ENCODE assay signal across 1 cellular context in the genomic region with DNA sequence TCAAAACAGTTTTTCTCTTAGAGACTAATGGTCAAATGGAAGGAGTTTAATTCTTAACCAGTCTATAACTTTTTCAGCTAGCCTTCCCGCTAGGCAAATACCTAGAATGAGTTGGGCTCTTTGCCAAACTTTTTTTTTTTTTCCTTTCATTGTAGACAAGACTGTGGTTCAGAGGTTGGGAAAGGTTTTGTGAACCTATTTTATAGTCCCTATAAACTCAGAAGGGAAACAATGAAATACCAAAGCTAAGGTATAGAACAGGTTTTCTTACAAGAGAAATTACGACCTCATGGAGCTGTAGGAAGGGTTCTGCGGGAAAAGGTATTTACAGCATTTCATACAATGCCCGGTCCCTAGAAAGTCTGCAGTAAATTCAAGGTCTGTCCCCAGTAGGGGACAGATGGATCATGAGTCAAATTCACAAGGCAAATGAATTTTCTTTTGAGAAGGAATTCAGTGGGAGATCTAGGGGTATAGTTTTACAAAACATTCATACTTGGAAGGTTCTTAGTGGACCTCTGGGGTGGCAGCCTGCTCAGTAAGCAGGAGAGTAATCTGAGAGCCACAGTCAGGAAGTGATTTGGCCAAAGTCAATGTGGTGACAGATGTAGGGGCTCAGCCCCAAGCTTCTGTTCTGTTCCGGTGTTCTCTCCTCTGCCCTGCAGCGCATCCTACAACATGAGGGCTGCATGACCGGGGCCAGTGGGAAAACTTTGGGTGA.
TF ChIP-seq lines count a peak whose summit lies in the region.

No MANE protein-coding gene starts in this region.

TF ChIP-seq in HepG2, 621 proteins besides CTCF, POLR2A, EP300 and RAD21 (continued from another document and continues in another):
- TF ChIP-seq, protein P1, sequence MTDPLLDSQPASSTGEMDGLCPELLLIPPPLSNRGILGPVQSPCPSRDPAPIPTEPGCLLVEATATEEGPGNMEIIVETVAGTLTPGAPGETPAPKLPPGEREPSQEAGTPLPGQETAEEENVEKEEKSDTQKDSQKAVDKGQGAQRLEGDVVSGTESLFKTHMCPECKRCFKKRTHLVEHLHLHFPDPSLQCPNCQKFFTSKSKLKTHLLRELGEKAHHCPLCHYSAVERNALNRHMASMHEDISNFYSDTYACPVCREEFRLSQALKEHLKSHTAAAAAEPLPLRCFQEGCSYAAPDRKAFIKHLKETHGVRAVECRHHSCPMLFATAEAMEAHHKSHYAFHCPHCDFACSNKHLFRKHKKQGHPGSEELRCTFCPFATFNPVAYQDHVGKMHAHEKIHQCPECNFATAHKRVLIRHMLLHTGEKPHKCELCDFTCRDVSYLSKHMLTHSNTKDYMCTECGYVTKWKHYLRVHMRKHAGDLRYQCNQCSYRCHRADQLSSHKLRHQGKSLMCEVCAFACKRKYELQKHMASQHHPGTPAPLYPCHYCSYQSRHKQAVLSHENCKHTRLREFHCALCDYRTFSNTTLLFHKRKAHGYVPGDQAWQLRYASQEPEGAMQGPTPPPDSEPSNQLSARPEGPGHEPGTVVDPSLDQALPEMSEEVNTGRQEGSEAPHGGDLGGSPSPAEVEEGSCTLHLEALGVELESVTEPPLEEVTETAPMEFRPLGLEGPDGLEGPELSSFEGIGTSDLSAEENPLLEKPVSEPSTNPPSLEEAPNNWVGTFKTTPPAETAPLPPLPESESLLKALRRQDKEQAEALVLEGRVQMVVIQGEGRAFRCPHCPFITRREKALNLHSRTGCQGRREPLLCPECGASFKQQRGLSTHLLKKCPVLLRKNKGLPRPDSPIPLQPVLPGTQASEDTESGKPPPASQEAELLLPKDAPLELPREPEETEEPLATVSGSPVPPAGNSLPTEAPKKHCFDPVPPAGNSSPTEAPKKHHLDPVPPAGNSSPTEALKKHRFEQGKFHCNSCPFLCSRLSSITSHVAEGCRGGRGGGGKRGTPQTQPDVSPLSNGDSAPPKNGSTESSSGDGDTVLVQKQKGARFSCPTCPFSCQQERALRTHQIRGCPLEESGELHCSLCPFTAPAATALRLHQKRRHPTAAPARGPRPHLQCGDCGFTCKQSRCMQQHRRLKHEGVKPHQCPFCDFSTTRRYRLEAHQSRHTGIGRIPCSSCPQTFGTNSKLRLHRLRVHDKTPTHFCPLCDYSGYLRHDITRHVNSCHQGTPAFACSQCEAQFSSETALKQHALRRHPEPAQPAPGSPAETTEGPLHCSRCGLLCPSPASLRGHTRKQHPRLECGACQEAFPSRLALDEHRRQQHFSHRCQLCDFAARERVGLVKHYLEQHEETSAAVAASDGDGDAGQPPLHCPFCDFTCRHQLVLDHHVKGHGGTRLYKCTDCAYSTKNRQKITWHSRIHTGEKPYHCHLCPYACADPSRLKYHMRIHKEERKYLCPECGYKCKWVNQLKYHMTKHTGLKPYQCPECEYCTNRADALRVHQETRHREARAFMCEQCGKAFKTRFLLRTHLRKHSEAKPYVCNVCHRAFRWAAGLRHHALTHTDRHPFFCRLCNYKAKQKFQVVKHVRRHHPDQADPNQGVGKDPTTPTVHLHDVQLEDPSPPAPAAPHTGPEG (CRISPR knock-in tag; IDR thresholded peaks at IDR 0.05) = no peak
- TF ChIP-seq ZNF850 (CRISPR knock-in tag; conservative IDR thresholded peaks at IDR 0.05) (no peak), HNRNPLL (IDR thresholded peaks at IDR 0.05; ENCODE audit: low read depth, low read length, poor library complexity, severe bottlenecking) (no peak), PHF21A (CRISPR knock-in tag; IDR thresholded peaks at IDR 0.05) (peak; percentile 46; the same call in 1 of the 2 replicates), GLI4 (CRISPR knock-in tag; IDR thresholded peaks at IDR 0.05; ENCODE audit: borderline replicate concordance) (no peak), GZF1 (CRISPR knock-in tag; IDR thresholded peaks at IDR 0.05) (peak; percentile 42; the same call in 1 of the 2 replicates), ZFP1 (CRISPR knock-in tag; IDR thresholded peaks at IDR 0.05) (no peak), ZFP36L1 (CRISPR knock-in tag; IDR thresholded peaks at IDR 0.05) (no peak), NFIC (IDR thresholded peaks at IDR 0.05; ENCODE audit: low read length) (peak; percentile 92), ZNF138 (CRISPR knock-in tag; IDR thresholded peaks at IDR 0.05; ENCODE audit: low read depth) (no peak), SRSF4 (IDR thresholded peaks at IDR 0.05; ENCODE audit: low read depth, low read length, poor library complexity, severe bottlenecking) (no peak), CREB1 (IDR thresholded peaks at IDR 0.05) (no peak), CREB1 (CRISPR knock-in tag; IDR thresholded peaks at IDR 0.05) (peak; percentile 32; the same call in 1 of the 2 replicates), GATAD2A (CRISPR knock-in tag; IDR thresholded peaks at IDR 0.05) (peak; percentile 14), ZMYM4 (CRISPR knock-in tag; IDR thresholded peaks at IDR 0.05) (no peak), ZNF557 (CRISPR knock-in tag; IDR thresholded peaks at IDR 0.05) (no peak), HHEX (CRISPR knock-in tag; IDR thresholded peaks at IDR 0.05) (no peak), ZNF83 (CRISPR knock-in tag; IDR thresholded peaks at IDR 0.05; ENCODE audit: borderline replicate concordance) (no peak), MXD4 (CRISPR knock-in tag; IDR thresholded peaks at IDR 0.05) (0 out of 2 replicates have a peak, but pooled peaks have one; percentile 20), ATF7-NPFF (CRISPR knock-in tag; IDR thresholded peaks at IDR 0.05; ENCODE audit: low read depth) (no peak), PHB2 (IDR thresholded peaks at IDR 0.05; ENCODE audit: partially characterized antibody) (no peak), ZFP36 (IDR thresholded peaks at IDR 0.05; ENCODE audit: borderline replicate concordance, low read depth, low read length, partially characterized antibody) (no peak), SOX5 (CRISPR knock-in tag; IDR thresholded peaks at IDR 0.05; ENCODE audit: borderline replicate concordance) (no peak; the same call in 1 of the 2 replicates), ZNF782 (CRISPR knock-in tag; IDR thresholded peaks at IDR 0.05; ENCODE audit: borderline replicate concordance) (no peak), ZNF224 (CRISPR knock-in tag; IDR thresholded peaks at IDR 0.05) (0 out of 2 replicates have a peak, but pooled peaks have one; percentile 62), EEA1 (CRISPR knock-in tag; IDR thresholded peaks at IDR 0.05; ENCODE audit: borderline replicate concordance) (no peak), ZMYM2 (CRISPR knock-in tag; IDR thresholded peaks at IDR 0.05) (no peak), ZNF3 (CRISPR knock-in tag; IDR thresholded peaks at IDR 0.05) (no peak), TBX2 (CRISPR knock-in tag; IDR thresholded peaks at IDR 0.05; ENCODE audit: borderline replicate concordance) (peak; percentile 51; the same call in 1 of the 2 replicates), MEIS2 (CRISPR knock-in tag; IDR thresholded peaks at IDR 0.05) (no peak), FOXO1 (CRISPR knock-in tag; IDR thresholded peaks at IDR 0.05) (no peak), RXRB (CRISPR knock-in tag; IDR thresholded peaks at IDR 0.05; ENCODE audit: borderline replicate concordance) (peak; percentile 15; the same call in 1 of the 2 replicates), ZNF672 (CRISPR knock-in tag; IDR thresholded peaks at IDR 0.05) (no peak), MYNN (CRISPR knock-in tag; IDR thresholded peaks at IDR 0.05; ENCODE audit: low read depth) (no peak), POLR2G (IDR thresholded peaks at IDR 0.05; ENCODE audit: low read depth, low read length) (no peak), ZFP37 (CRISPR knock-in tag; IDR thresholded peaks at IDR 0.05; ENCODE audit: borderline replicate concordance) (no peak), ZMAT3 (CRISPR knock-in tag; conservative IDR thresholded peaks at IDR 0.05) (no peak), ZNF20 (CRISPR knock-in tag; IDR thresholded peaks at IDR 0.05) (0 out of 2 replicates have a peak, but pooled peaks have one; percentile 45), GTF3A (CRISPR knock-in tag; conservative IDR thresholded peaks at IDR 0.05) (no peak), ZSCAN25 (CRISPR knock-in tag; IDR thresholded peaks at IDR 0.05) (peak; percentile 86), KDM5B (CRISPR knock-in tag; IDR thresholded peaks at IDR 0.05; ENCODE audit: borderline replicate concordance) (no peak), SMARCC2 (IDR thresholded peaks at IDR 0.05) (no peak), ISX (CRISPR knock-in tag; conservative IDR thresholded peaks at IDR 0.05) (no peak)
- TF ChIP-seq, protein P2, sequence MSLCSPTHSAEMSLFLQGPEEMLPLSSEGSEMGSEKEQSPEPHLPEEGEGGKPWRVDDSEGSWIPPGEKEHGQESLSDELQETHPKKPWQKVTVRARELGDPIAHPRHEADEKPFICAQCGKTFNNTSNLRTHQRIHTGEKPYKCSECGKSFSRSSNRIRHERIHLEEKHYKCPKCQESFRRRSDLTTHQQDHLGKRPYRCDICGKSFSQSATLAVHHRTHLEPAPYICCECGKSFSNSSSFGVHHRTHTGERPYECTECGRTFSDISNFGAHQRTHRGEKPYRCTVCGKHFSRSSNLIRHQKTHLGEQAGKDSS (CRISPR knock-in tag; IDR thresholded peaks at IDR 0.05; ENCODE audit: borderline replicate concordance, low read depth) = peak; percentile 29; the same call in 1 of the 2 replicates
- TF ChIP-seq, protein P3, sequence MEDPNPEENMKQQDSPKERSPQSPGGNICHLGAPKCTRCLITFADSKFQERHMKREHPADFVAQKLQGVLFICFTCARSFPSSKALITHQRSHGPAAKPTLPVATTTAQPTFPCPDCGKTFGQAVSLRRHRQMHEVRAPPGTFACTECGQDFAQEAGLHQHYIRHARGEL (CRISPR knock-in tag; IDR thresholded peaks at IDR 0.05) = no peak
- TF ChIP-seq, protein P4, sequence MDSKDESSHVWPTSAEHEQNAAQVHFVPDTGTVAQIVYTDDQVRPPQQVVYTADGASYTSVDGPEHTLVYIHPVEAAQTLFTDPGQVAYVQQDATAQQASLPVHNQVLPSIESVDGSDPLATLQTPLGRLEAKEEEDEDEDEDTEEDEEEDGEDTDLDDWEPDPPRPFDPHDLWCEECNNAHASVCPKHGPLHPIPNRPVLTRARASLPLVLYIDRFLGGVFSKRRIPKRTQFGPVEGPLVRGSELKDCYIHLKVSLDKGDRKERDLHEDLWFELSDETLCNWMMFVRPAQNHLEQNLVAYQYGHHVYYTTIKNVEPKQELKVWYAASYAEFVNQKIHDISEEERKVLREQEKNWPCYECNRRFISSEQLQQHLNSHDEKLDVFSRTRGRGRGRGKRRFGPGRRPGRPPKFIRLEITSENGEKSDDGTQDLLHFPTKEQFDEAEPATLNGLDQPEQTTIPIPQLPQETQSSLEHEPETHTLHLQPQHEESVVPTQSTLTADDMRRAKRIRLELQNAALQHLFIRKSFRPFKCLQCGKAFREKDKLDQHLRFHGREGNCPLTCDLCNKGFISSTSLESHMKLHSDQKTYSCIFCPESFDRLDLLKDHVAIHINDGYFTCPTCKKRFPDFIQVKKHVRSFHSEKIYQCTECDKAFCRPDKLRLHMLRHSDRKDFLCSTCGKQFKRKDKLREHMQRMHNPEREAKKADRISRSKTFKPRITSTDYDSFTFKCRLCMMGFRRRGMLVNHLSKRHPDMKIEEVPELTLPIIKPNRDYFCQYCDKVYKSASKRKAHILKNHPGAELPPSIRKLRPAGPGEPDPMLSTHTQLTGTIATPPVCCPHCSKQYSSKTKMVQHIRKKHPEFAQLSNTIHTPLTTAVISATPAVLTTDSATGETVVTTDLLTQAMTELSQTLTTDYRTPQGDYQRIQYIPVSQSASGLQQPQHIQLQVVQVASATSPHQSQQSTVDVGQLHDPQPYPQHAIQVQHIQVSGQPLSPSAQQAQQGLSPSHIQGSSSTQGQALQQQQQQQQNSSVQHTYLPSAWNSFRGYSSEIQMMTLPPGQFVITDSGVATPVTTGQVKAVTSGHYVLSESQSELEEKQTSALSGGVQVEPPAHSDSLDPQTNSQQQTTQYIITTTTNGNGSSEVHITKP (CRISPR knock-in tag; IDR thresholded peaks at IDR 0.05; ENCODE audit: low read depth) = no peak
- TF ChIP-seq, protein P5, sequence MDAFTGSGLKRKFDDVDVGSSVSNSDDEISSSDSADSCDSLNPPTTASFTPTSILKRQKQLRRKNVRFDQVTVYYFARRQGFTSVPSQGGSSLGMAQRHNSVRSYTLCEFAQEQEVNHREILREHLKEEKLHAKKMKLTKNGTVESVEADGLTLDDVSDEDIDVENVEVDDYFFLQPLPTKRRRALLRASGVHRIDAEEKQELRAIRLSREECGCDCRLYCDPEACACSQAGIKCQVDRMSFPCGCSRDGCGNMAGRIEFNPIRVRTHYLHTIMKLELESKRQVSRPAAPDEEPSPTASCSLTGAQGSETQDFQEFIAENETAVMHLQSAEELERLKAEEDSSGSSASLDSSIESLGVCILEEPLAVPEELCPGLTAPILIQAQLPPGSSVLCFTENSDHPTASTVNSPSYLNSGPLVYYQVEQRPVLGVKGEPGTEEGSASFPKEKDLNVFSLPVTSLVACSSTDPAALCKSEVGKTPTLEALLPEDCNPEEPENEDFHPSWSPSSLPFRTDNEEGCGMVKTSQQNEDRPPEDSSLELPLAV (CRISPR knock-in tag; conservative IDR thresholded peaks at IDR 0.05; ENCODE audit: low read depth) = no peak
- TF ChIP-seq, protein P6, sequence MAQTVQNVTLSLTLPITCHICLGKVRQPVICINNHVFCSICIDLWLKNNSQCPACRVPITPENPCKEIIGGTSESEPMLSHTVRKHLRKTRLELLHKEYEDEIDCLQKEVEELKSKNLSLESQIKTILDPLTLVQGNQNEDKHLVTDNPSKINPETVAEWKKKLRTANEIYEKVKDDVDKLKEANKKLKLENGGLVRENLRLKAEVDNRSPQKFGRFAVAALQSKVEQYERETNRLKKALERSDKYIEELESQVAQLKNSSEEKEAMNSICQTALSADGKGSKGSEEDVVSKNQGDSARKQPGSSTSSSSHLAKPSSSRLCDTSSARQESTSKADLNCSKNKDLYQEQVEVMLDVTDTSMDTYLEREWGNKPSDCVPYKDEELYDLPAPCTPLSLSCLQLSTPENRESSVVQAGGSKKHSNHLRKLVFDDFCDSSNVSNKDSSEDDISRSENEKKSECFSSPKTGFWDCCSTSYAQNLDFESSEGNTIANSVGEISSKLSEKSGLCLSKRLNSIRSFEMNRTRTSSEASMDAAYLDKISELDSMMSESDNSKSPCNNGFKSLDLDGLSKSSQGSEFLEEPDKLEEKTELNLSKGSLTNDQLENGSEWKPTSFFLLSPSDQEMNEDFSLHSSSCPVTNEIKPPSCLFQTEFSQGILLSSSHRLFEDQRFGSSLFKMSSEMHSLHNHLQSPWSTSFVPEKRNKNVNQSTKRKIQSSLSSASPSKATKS (CRISPR knock-in tag; IDR thresholded peaks at IDR 0.05) = no peak
- TF ChIP-seq, protein P7, sequence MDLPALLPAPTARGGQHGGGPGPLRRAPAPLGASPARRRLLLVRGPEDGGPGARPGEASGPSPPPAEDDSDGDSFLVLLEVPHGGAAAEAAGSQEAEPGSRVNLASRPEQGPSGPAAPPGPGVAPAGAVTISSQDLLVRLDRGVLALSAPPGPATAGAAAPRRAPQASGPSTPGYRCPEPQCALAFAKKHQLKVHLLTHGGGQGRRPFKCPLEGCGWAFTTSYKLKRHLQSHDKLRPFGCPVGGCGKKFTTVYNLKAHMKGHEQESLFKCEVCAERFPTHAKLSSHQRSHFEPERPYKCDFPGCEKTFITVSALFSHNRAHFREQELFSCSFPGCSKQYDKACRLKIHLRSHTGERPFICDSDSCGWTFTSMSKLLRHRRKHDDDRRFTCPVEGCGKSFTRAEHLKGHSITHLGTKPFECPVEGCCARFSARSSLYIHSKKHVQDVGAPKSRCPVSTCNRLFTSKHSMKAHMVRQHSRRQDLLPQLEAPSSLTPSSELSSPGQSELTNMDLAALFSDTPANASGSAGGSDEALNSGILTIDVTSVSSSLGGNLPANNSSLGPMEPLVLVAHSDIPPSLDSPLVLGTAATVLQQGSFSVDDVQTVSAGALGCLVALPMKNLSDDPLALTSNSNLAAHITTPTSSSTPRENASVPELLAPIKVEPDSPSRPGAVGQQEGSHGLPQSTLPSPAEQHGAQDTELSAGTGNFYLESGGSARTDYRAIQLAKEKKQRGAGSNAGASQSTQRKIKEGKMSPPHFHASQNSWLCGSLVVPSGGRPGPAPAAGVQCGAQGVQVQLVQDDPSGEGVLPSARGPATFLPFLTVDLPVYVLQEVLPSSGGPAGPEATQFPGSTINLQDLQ (CRISPR knock-in tag; IDR thresholded peaks at IDR 0.05) = no peak
